1 cellular context compared by ENCODE assay signal in genomic region chr6:15090145-15090579, GRCh38.
TF ChIP-seq lines count a peak whose summit lies in the region.

No MANE protein-coding gene starts in this region.

TF ChIP-seq in K562, 482 proteins besides CTCF, POLR2A, EP300 and RAD21 (continued from another document and continues in another):
- TF ChIP-seq, protein P1, sequence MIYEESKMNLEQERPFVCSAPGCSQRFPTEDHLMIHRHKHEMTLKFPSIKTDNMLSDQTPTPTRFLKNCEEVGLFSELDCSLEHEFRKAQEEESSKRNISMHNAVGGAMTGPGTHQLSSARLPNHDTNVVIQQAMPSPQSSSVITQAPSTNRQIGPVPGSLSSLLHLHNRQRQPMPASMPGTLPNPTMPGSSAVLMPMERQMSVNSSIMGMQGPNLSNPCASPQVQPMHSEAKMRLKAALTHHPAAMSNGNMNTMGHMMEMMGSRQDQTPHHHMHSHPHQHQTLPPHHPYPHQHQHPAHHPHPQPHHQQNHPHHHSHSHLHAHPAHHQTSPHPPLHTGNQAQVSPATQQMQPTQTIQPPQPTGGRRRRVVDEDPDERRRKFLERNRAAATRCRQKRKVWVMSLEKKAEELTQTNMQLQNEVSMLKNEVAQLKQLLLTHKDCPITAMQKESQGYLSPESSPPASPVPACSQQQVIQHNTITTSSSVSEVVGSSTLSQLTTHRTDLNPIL (CRISPR knock-in tag; IDR thresholded peaks at IDR 0.05) = no peak
- no peak for TF ChIP-seq RHOXF2B (CRISPR knock-in tag; conservative IDR thresholded peaks at IDR 0.05)
- no peak for TF ChIP-seq HDAC8 (tag; IDR thresholded peaks at IDR 0.05)
- no peak for TF ChIP-seq XRCC5 (IDR thresholded peaks at IDR 0.05; ENCODE audit: low read depth, low read length)
- TF ChIP-seq, protein P2, sequence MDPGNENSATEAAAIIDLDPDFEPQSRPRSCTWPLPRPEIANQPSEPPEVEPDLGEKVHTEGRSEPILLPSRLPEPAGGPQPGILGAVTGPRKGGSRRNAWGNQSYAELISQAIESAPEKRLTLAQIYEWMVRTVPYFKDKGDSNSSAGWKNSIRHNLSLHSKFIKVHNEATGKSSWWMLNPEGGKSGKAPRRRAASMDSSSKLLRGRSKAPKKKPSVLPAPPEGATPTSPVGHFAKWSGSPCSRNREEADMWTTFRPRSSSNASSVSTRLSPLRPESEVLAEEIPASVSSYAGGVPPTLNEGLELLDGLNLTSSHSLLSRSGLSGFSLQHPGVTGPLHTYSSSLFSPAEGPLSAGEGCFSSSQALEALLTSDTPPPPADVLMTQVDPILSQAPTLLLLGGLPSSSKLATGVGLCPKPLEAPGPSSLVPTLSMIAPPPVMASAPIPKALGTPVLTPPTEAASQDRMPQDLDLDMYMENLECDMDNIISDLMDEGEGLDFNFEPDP (CRISPR knock-in tag; IDR thresholded peaks at IDR 0.05) = no peak
- no peak for TF ChIP-seq MED1 (CRISPR knock-in tag; IDR thresholded peaks at IDR 0.05; ENCODE audit: borderline replicate concordance)
- TF ChIP-seq NR2C2 (CRISPR knock-in tag; IDR thresholded peaks at IDR 0.05) = no peak
- peak; percentile 84 for TF ChIP-seq NR2C2 (tag; IDR thresholded peaks at IDR 0.05)
- no peak for TF ChIP-seq MYNN (IDR thresholded peaks at IDR 0.05)
- no peak for TF ChIP-seq MYNN (CRISPR knock-in tag; IDR thresholded peaks at IDR 0.05)
- TF ChIP-seq RBFOX2 (IDR thresholded peaks at IDR 0.05; ENCODE audit: low read depth, low read length) = peak; percentile 63
- TF ChIP-seq KAT2B (IDR thresholded peaks at IDR 0.05; ENCODE audit: low read depth, low read length) = no peak
- 0 out of 2 replicates have a peak, but pooled peaks have one; percentile 3 for TF ChIP-seq ZNF592 (IDR thresholded peaks at IDR 0.05)
- TF ChIP-seq BACH1 (tag; IDR thresholded peaks at IDR 0.05) = no peak; the same call in 1 of the 2 replicates
- no peak for TF ChIP-seq NUFIP1 (IDR thresholded peaks at IDR 0.05; ENCODE audit: partially characterized antibody)
- TF ChIP-seq CAMTA2 (CRISPR knock-in tag; conservative IDR thresholded peaks at IDR 0.05) = 0 out of 2 replicates have a peak, but pooled peaks have one; percentile 30
- peak; percentile 57 for TF ChIP-seq BRD9 (IDR thresholded peaks at IDR 0.05; ENCODE audit: low read depth, partially characterized antibody)
- TF ChIP-seq PTTG1 (tag; IDR thresholded peaks at IDR 0.05; ENCODE audit: low read depth) = no peak
- TF ChIP-seq HDAC6 (IDR thresholded peaks at IDR 0.05; ENCODE audit: low read depth, low read length) = no peak
- 0 out of 2 replicates have a peak, but pooled peaks have one; percentile 11 for TF ChIP-seq FOSL1 (tag; conservative IDR thresholded peaks at IDR 0.05)
- no peak for TF ChIP-seq NFIC (IDR thresholded peaks at IDR 0.05)
- no peak for TF ChIP-seq PHF21A (IDR thresholded peaks at IDR 0.05; ENCODE audit: borderline replicate concordance, low read depth)
- no peak for TF ChIP-seq ESRRA (IDR thresholded peaks at IDR 0.05; ENCODE audit: borderline replicate concordance, low read depth)
- no peak for TF ChIP-seq MTA2 (IDR thresholded peaks at IDR 0.05; ENCODE audit: low read depth)
- no peak for TF ChIP-seq SETDB1 (IDR thresholded peaks at IDR 0.05; ENCODE audit: low read length)
- TF ChIP-seq PHB2 (IDR thresholded peaks at IDR 0.05; ENCODE audit: low read depth) = no peak
- peak; percentile 14; the same call in 1 of the 2 replicates for TF ChIP-seq SMARCA4 (IDR thresholded peaks at IDR 0.05)
- TF ChIP-seq KLF1 (tag; IDR thresholded peaks at IDR 0.05) = no peak
- no peak for TF ChIP-seq MLX (CRISPR knock-in tag; conservative IDR thresholded peaks at IDR 0.05)
- no peak for TF ChIP-seq ZNF184 (CRISPR knock-in tag; IDR thresholded peaks at IDR 0.05)
- no peak for TF ChIP-seq FOXJ3 (CRISPR knock-in tag; IDR thresholded peaks at IDR 0.05)
- no peak for TF ChIP-seq SRSF9 (IDR thresholded peaks at IDR 0.05; ENCODE audit: borderline replicate concordance, low read depth, low read length)
- no peak for TF ChIP-seq HIVEP1 (CRISPR knock-in tag; IDR thresholded peaks at IDR 0.05)
- TF ChIP-seq, protein P3, sequence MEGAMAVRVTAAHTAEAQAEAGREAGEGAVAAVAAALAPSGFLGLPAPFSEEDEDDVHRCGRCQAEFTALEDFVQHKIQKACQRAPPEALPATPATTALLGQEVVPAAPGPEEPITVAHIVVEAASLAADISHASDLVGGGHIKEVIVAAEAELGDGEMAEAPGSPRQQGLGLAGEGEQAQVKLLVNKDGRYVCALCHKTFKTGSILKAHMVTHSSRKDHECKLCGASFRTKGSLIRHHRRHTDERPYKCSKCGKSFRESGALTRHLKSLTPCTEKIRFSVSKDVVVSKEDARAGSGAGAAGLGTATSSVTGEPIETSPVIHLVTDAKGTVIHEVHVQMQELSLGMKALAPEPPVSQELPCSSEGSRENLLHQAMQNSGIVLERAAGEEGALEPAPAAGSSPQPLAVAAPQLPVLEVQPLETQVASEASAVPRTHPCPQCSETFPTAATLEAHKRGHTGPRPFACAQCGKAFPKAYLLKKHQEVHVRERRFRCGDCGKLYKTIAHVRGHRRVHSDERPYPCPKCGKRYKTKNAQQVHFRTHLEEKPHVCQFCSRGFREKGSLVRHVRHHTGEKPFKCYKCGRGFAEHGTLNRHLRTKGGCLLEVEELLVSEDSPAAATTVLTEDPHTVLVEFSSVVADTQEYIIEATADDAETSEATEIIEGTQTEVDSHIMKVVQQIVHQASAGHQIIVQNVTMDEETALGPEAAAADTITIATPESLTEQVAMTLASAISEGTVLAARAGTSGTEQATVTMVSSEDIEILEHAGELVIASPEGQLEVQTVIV (CRISPR knock-in tag; IDR thresholded peaks at IDR 0.05; ENCODE audit: borderline replicate concordance) = no peak
- TF ChIP-seq, protein P4, sequence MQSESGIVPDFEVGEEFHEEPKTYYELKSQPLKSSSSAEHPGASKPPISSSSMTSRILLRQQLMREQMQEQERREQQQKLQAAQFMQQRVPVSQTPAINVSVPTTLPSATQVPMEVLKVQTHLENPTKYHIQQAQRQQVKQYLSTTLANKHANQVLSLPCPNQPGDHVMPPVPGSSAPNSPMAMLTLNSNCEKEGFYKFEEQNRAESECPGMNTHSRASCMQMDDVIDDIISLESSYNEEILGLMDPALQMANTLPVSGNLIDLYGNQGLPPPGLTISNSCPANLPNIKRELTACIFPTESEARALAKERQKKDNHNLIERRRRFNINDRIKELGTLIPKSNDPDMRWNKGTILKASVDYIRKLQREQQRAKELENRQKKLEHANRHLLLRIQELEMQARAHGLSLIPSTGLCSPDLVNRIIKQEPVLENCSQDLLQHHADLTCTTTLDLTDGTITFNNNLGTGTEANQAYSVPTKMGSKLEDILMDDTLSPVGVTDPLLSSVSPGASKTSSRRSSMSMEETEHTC (IDR thresholded peaks at IDR 0.05) = peak; percentile 56; the same call in 1 of the 2 replicates
- TF ChIP-seq HCFC1 (IDR thresholded peaks at IDR 0.05; ENCODE audit: low read depth, low read length) = no peak
- no peak for TF ChIP-seq TCF7L2 (IDR thresholded peaks at IDR 0.05; ENCODE audit: low read depth, low read length)
- TF ChIP-seq KAT8 (IDR thresholded peaks at IDR 0.05; ENCODE audit: low read depth) = no peak
- TF ChIP-seq FOXK1 (CRISPR knock-in tag; IDR thresholded peaks at IDR 0.05; ENCODE audit: borderline replicate concordance) = no peak
- TF ChIP-seq, protein P5, sequence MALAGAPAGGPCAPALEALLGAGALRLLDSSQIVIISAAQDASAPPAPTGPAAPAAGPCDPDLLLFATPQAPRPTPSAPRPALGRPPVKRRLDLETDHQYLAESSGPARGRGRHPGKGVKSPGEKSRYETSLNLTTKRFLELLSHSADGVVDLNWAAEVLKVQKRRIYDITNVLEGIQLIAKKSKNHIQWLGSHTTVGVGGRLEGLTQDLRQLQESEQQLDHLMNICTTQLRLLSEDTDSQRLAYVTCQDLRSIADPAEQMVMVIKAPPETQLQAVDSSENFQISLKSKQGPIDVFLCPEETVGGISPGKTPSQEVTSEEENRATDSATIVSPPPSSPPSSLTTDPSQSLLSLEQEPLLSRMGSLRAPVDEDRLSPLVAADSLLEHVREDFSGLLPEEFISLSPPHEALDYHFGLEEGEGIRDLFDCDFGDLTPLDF (CRISPR knock-in tag; IDR thresholded peaks at IDR 0.05) = no peak
- TF ChIP-seq HSF4 (CRISPR knock-in tag; IDR thresholded peaks at IDR 0.05; ENCODE audit: borderline replicate concordance) = no peak
- no peak for TF ChIP-seq GATA2 (CRISPR knock-in tag; IDR thresholded peaks at IDR 0.05)
- TF ChIP-seq MCM3 (IDR thresholded peaks at IDR 0.05) = no peak
- TF ChIP-seq, protein P6, sequence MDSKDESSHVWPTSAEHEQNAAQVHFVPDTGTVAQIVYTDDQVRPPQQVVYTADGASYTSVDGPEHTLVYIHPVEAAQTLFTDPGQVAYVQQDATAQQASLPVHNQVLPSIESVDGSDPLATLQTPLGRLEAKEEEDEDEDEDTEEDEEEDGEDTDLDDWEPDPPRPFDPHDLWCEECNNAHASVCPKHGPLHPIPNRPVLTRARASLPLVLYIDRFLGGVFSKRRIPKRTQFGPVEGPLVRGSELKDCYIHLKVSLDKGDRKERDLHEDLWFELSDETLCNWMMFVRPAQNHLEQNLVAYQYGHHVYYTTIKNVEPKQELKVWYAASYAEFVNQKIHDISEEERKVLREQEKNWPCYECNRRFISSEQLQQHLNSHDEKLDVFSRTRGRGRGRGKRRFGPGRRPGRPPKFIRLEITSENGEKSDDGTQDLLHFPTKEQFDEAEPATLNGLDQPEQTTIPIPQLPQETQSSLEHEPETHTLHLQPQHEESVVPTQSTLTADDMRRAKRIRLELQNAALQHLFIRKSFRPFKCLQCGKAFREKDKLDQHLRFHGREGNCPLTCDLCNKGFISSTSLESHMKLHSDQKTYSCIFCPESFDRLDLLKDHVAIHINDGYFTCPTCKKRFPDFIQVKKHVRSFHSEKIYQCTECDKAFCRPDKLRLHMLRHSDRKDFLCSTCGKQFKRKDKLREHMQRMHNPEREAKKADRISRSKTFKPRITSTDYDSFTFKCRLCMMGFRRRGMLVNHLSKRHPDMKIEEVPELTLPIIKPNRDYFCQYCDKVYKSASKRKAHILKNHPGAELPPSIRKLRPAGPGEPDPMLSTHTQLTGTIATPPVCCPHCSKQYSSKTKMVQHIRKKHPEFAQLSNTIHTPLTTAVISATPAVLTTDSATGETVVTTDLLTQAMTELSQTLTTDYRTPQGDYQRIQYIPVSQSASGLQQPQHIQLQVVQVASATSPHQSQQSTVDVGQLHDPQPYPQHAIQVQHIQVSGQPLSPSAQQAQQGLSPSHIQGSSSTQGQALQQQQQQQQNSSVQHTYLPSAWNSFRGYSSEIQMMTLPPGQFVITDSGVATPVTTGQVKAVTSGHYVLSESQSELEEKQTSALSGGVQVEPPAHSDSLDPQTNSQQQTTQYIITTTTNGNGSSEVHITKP (IDR thresholded peaks at IDR 0.05; ENCODE audit: partially characterized antibody) = peak; percentile 69
- no peak for TF ChIP-seq HOXB6 (CRISPR knock-in tag; IDR thresholded peaks at IDR 0.05; ENCODE audit: borderline replicate concordance)
- no peak for TF ChIP-seq CEBPG (CRISPR knock-in tag; IDR thresholded peaks at IDR 0.05)
- TF ChIP-seq CEBPG (tag; conservative IDR thresholded peaks at IDR 0.05 in 1 of 2, IDR thresholded peaks at IDR 0.05 in 1 of 2) = peak; percentile 0 to 7; a peak in 1 of 4 replicates
- TF ChIP-seq BMI1 (IDR thresholded peaks at IDR 0.05; ENCODE audit: low read length) = no peak
- TF ChIP-seq, protein P7, sequence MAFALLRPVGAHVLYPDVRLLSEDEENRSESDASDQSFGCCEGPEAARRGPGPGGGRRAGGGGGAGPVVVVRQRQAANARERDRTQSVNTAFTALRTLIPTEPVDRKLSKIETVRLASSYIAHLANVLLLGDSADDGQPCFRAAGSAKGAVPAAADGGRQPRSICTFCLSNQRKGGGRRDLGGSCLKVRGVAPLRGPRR (CRISPR knock-in tag; IDR thresholded peaks at IDR 0.05) = no peak
- TF ChIP-seq SMARCE1 (IDR thresholded peaks at IDR 0.05) = no peak
- TF ChIP-seq, protein P8, sequence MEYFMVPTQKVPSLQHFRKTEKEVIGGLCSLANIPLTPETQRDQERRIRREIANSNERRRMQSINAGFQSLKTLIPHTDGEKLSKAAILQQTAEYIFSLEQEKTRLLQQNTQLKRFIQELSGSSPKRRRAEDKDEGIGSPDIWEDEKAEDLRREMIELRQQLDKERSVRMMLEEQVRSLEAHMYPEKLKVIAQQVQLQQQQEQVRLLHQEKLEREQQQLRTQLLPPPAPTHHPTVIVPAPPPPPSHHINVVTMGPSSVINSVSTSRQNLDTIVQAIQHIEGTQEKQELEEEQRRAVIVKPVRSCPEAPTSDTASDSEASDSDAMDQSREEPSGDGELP (CRISPR knock-in tag; IDR thresholded peaks at IDR 0.05; ENCODE audit: borderline replicate concordance) = no peak
- peak; percentile 21; the same call in 1 of the 2 replicates for TF ChIP-seq CBFA2T3 (IDR thresholded peaks at IDR 0.05)
- no peak for TF ChIP-seq ZNF174 (CRISPR knock-in tag; IDR thresholded peaks at IDR 0.05)
- TF ChIP-seq TGIF2 (CRISPR knock-in tag; IDR thresholded peaks at IDR 0.05) = no peak
- 0 out of 2 replicates have a peak, but pooled peaks have one; percentile 36 for TF ChIP-seq PYGO2 (tag; IDR thresholded peaks at IDR 0.05)
- TF ChIP-seq PHF8 (IDR thresholded peaks at IDR 0.05; ENCODE audit: borderline replicate concordance, low read length) = peak; percentile 15; the same call in 1 of the 2 replicates
